ENCODE assay signal across 33 cellular contexts in genomic region chr6:163600331-163600730, GRCh38.
"Had no signal": no experiment of that assay in that cellular context is flagged by ENCODE, and none has a peak within 500 bp of the region (broad histone marks: within the 10 kb centered on the region; RNA-seq: fewer than 3 reads in every experiment).

No MANE protein-coding gene starts in this region.

- H3K9me3 Mint-ChIP-seq: activated CD4-positive, alpha-beta memory T cell treated with anti-CD3 and anti-CD28 coated beads for 36 hours; activated naive CD4-positive, alpha-beta T cell treated with anti-CD3 and anti-CD28 coated beads for 36 hours; activated naive CD4-positive, alpha-beta T cell treated with anti-CD3 and anti-CD28 coated beads, Interleukin-2, amount 50 U/mL, for 24 hours; activated naive CD8-positive, alpha-beta T cell treated with anti-CD3 and anti-CD28 coated beads for 36 hours; activated T-helper 2 cell treated with anti-CD3 and anti-CD28 coated beads, Interferon-gamma antibody, Interleukin-2, Interleukin-4, amounts not matched to agents 10 μg/mL and 5 μg/mL and 100 μg/mL, durations not matched to agents 14 hours and 24 hours and 36 hours had no signal

- ATAC-seq: activated CD4-positive, alpha-beta T cell treated with anti-CD3 and anti-CD28 coated beads for 36 hours; activated CD8-positive, alpha-beta memory T cell treated with anti-CD3 and anti-CD28 coated beads, Interleukin-2, amount 10 ng/mL, durations not matched to agents 7 days and 5 days; activated CD8-positive, alpha-beta T cell treated with anti-CD3 and anti-CD28 coated beads, Interleukin-2, amount 10 ng/mL, durations not matched to agents 7 days and 5 days; activated naive CD8-positive, alpha-beta T cell treated with anti-CD3 and anti-CD28 coated beads, Interleukin-2, amount 50 U/mL, for 24 hours had no signal

- H3K4me1 Mint-ChIP-seq: activated CD4-positive, alpha-beta T cell treated with anti-CD3 and anti-CD28 coated beads for 36 hours; activated CD4-positive, alpha-beta T cell treated with anti-CD3 and anti-CD28 coated beads, Interleukin-2, amount 10 ng/mL, durations not matched to agents 24 days and 14 days; activated CD8-positive, alpha-beta memory T cell treated with anti-CD3 and anti-CD28 coated beads, Interleukin-2, amount 10 ng/mL, durations not matched to agents 7 days and 5 days; activated naive CD4-positive, alpha-beta T cell treated with anti-CD3 and anti-CD28 coated beads, Interleukin-2, amount 50 U/mL, for 24 hours; activated naive CD8-positive, alpha-beta T cell treated with anti-CD3 and anti-CD28 coated beads for 36 hours; activated naive CD8-positive, alpha-beta T cell treated with anti-CD3 and anti-CD28 coated beads, Interleukin-2, amount 50 U/mL, for 24 hours had no signal

- H3K36me3 Mint-ChIP-seq: activated CD4-positive, alpha-beta memory T cell treated with anti-CD3 and anti-CD28 coated beads for 36 hours; activated CD8-positive, alpha-beta memory T cell treated with anti-CD3 and anti-CD28 coated beads, Interleukin-2, amount 10 ng/mL, durations not matched to agents 7 days and 5 days; activated naive CD4-positive, alpha-beta T cell treated with anti-CD3 and anti-CD28 coated beads, Interleukin-2, amount 50 U/mL, for 24 hours; activated naive CD8-positive, alpha-beta T cell treated with anti-CD3 and anti-CD28 coated beads for 36 hours had no signal

- DNase-seq: activated CD4-positive, alpha-beta memory T cell treated with anti-CD3 and anti-CD28 coated beads for 36 hours; activated CD4-positive, alpha-beta T cell treated with anti-CD3 and anti-CD28 coated beads for 36 hours; activated CD4-positive, alpha-beta T cell treated with anti-CD3 and anti-CD28 coated beads, Interleukin-2, amount 10 ng/mL, durations not matched to agents 24 days and 14 days; activated CD4-positive, CD25-positive, alpha-beta regulatory T cell; activated CD4-positive, CD25-positive, alpha-beta regulatory T cell treated with anti-CD3 and anti-CD28 coated beads, Interleukin-2, amount 50 U/mL, for 72 hours; activated CD8-positive, alpha-beta memory T cell treated with anti-CD3 and anti-CD28 coated beads, Interleukin-2, amount 10 ng/mL, durations not matched to agents 7 days and 5 days; activated CD8-positive, alpha-beta memory T cell treated with anti-CD3 and anti-CD28 coated beads, Interleukin-2, amount 50 U/mL, for 4 hours; activated CD8-positive, alpha-beta T cell treated with anti-CD3 and anti-CD28 coated beads, Interleukin-2, amount 10 ng/mL, durations not matched to agents 7 days and 5 days; activated effector memory CD4-positive, alpha-beta T cell treated with anti-CD3 and anti-CD28 coated beads, Interleukin-2, amount 50 U/mL, for 16 hours; activated naive CD4-positive, alpha-beta T cell treated with anti-CD3 and anti-CD28 coated beads for 36 hours; activated naive CD8-positive, alpha-beta T cell treated with anti-CD3 and anti-CD28 coated beads for 36 hours; activated naive CD8-positive, alpha-beta T cell treated with anti-CD3 and anti-CD28 coated beads, Interleukin-2, amount 50 U/mL, for 24 hours; activated T-cell treated with anti-CD3 and anti-CD28 coated beads, Interleukin-2, amount 50 U/mL, for 1 hour; activated T-cell treated with anti-CD3 and anti-CD28 coated beads, Interleukin-2, amount 50 U/mL, for 48 hours; adrenal gland; amygdala; aorta; central memory CD4-positive, alpha-beta T cell; cerebellar nuclear complex; colonic mucosa; effector CD8-positive, alpha-beta T cell; foreskin fibroblast; T-helper 2 cell had no signal

- H3K4me1 ChIP-seq: adrenal gland, breast epithelium, colonic mucosa had no signal

- H3K27me3 ChIP-seq: adrenal gland, breast epithelium, cardiac muscle cell, colonic mucosa had no signal

- H3K9me3 ChIP-seq: adrenal gland, breast epithelium, colonic mucosa had no signal

- H3K27ac Mint-ChIP-seq: activated CD4-positive, alpha-beta memory T cell treated with anti-CD3 and anti-CD28 coated beads for 36 hours; activated CD4-positive, alpha-beta T cell treated with anti-CD3 and anti-CD28 coated beads for 36 hours; activated CD4-positive, alpha-beta T cell treated with anti-CD3 and anti-CD28 coated beads, Interleukin-2, amount 10 ng/mL, durations not matched to agents 24 days and 14 days; activated CD8-positive, alpha-beta memory T cell treated with anti-CD3 and anti-CD28 coated beads, Interleukin-2, amount 10 ng/mL, durations not matched to agents 7 days and 5 days; activated CD8-positive, alpha-beta T cell treated with anti-CD3 and anti-CD28 coated beads, Interleukin-2, amount 10 ng/mL, durations not matched to agents 7 days and 5 days; activated naive CD4-positive, alpha-beta T cell treated with anti-CD3 and anti-CD28 coated beads for 36 hours; activated naive CD4-positive, alpha-beta T cell treated with anti-CD3 and anti-CD28 coated beads, Interleukin-2, amount 50 U/mL, for 24 hours; activated naive CD8-positive, alpha-beta T cell treated with anti-CD3 and anti-CD28 coated beads for 36 hours; activated naive CD8-positive, alpha-beta T cell treated with anti-CD3 and anti-CD28 coated beads, Interleukin-2, amount 50 U/mL, for 24 hours; activated T-helper 1 cell treated with anti-CD3 and anti-CD28 coated beads, Interleukin-12 subunit alpha, Interleukin-12 subunit beta, Interleukin-2, Interleukin-4 antibody, amounts not matched to agents 30 ng/mL and 10 ng/mL and 1 ng/mL, durations not matched to agents 14 hours and 24 hours and 36 hours; activated T-helper 2 cell treated with anti-CD3 and anti-CD28 coated beads, Interferon-gamma antibody, Interleukin-2, Interleukin-4, amounts not matched to agents 10 μg/mL and 5 μg/mL and 100 μg/mL, durations not matched to agents 14 hours and 24 hours and 36 hours; brain had no signal

- H3K27ac ChIP-seq: adrenal gland, breast epithelium, cardiac muscle cell, colonic mucosa, epithelial cell of prostate had no signal

- H3K4me3 ChIP-seq: adrenal gland, breast epithelium, cardiac muscle cell, colonic mucosa had no signal

- H3K27me3 Mint-ChIP-seq: activated CD4-positive, alpha-beta memory T cell treated with anti-CD3 and anti-CD28 coated beads for 36 hours; brain had no signal

- FAIRE-seq: endometrium, endothelial cell of umbilical vein, frontal cortex had no signal

- H3K36me3 ChIP-seq: adrenal gland, breast epithelium, cardiac muscle cell, colonic mucosa had no signal

- H3K4me3 Mint-ChIP-seq: activated CD4-positive, alpha-beta memory T cell treated with anti-CD3 and anti-CD28 coated beads for 36 hours; activated CD4-positive, alpha-beta T cell treated with anti-CD3 and anti-CD28 coated beads for 36 hours; activated CD4-positive, alpha-beta T cell treated with anti-CD3 and anti-CD28 coated beads, Interleukin-2, amount 10 ng/mL, durations not matched to agents 24 days and 14 days; activated CD8-positive, alpha-beta memory T cell treated with anti-CD3 and anti-CD28 coated beads, Interleukin-2, amount 10 ng/mL, durations not matched to agents 7 days and 5 days; activated CD8-positive, alpha-beta T cell treated with anti-CD3 and anti-CD28 coated beads, Interleukin-2, amount 10 ng/mL, durations not matched to agents 7 days and 5 days; activated naive CD4-positive, alpha-beta T cell treated with anti-CD3 and anti-CD28 coated beads for 36 hours; activated naive CD4-positive, alpha-beta T cell treated with anti-CD3 and anti-CD28 coated beads, Interleukin-2, amount 50 U/mL, for 24 hours; activated naive CD8-positive, alpha-beta T cell treated with anti-CD3 and anti-CD28 coated beads for 36 hours; activated naive CD8-positive, alpha-beta T cell treated with anti-CD3 and anti-CD28 coated beads, Interleukin-2, amount 50 U/mL, for 24 hours; activated T-helper 1 cell treated with anti-CD3 and anti-CD28 coated beads, Interleukin-12 subunit alpha, Interleukin-12 subunit beta, Interleukin-2, Interleukin-4 antibody, amounts not matched to agents 30 ng/mL and 10 ng/mL and 1 ng/mL, durations not matched to agents 14 hours and 24 hours and 36 hours; brain had no signal
